Comparison of ENCODE assay signal across 8 cellular contexts in the genomic region with DNA sequence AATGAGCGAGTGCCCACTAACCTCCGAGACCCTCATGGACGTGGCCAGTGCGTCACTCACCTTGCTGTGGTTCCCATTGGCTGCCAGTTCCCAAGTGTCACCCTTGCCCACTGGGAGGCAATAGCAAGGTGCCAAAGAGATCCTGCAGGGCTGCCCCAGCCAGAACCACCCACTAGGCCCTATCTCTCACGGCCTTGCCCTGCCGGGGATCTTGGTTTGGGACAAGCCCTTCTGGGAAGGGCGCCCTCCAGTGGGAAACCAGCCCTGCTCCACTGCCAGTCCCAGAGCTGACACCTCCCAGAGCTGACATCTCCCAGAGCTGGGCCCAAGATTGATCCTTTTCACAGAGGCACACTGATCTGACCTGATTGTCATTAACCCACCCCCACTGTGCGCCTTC. TPM values are rescaled to one million over a fixed set of nuclear protein-coding genes. Genes with fewer than 3 reads are reported as not detected.
DNase-seq lines count a peak whose midpoint lies in the region; ATAC-seq and TF ChIP-seq lines count a peak whose summit lies in the region.

No MANE protein-coding gene starts in this region.

- peaks cover 28 to 78% (median 60%) of the 10 kb centered on the region in 10 experiments for H3K4me1 ChIP-seq in BLaER1 treated with 17β-estradiol and CSF1 and Interleukin-3, amounts not matched to agents 10 nM and 100 nM
- H3K4me1 ChIP-seq in left lung, result peaks cover 11 to 50% of the 10 kb centered on the region in 2 donors

- H4K20me1 ChIP-seq in BLaER1 treated with 17β-estradiol and CSF1 and Interleukin-3, amounts not matched to agents 10 nM and 100 nM, result peaks cover 0 to 13% (median 0%) of the 10 kb centered on the region in 11 experiments; a peak in 5 of 22 replicates

- no peak overlapping the region; a peak in 1 of 22 replicates for H3K9ac ChIP-seq in BLaER1 treated with 17β-estradiol and CSF1 and Interleukin-3, amounts not matched to agents 10 nM and 100 nM

- no peaks in the 10 kb centered on the region for H3K9me3 ChIP-seq in BLaER1 treated with 17β-estradiol and CSF1 and Interleukin-3, amounts not matched to agents 10 nM and 100 nM (replicated peaks in 1 of 11)
- no peaks in the 10 kb centered on the region for H3K9me3 ChIP-seq in left lung

- H3K36me3 ChIP-seq in BLaER1 treated with 17β-estradiol and CSF1 and Interleukin-3, amounts not matched to agents 10 nM and 100 nM, result no peaks in the 10 kb centered on the region
- H3K36me3 ChIP-seq in left lung, result no peaks in the 10 kb centered on the region

- DNase-seq in HUDEP-2 (lab: John Stamatoyannopoulos, UW; ENCODE audit: unreplicated experiment in 76 of 76), result peak in 66 of 76 experiments; percentile 10 to 75 (median 54)
- peak; percentile 40 for DNase-seq in activated naive CD4-positive, alpha-beta T cell treated with anti-CD3 and anti-CD28 coated beads, Interleukin-2, amount 50 U/mL, for 16 hours
- peak in 1 of 2 donors; percentile 58 for DNase-seq in left lung
- no peak for DNase-seq in NCI-H2171 (lab: John Stamatoyannopoulos, UW)
- no peak for DNase-seq in NCI-H345 (lab: John Stamatoyannopoulos, UW)
- no peak for DNase-seq in NCI-H2081 treated with DMSO at 0.1 percent for 48 hours (lab: John Stamatoyannopoulos, UW)

- peak; percentile 5 for ATAC-seq in left lung
- no peak for ATAC-seq in HG03460 (IDR thresholded peaks at IDR 0.05; ENCODE audit: unreplicated experiment)

- H3K27me3 ChIP-seq in BLaER1 treated with 17β-estradiol and CSF1 and Interleukin-3, amounts not matched to agents 10 nM and 100 nM, result no peaks in the 10 kb centered on the region
- no peaks in the 10 kb centered on the region for H3K27me3 ChIP-seq in left lung

- TF ChIP-seq CTCF in left lung (IDR thresholded peaks at IDR 0.05), result peak; percentile 22 to 39

- H3K27ac ChIP-seq in BLaER1 treated with 17β-estradiol and CSF1 and Interleukin-3, amounts not matched to agents 10 nM and 100 nM, result no peak overlapping the region
- no peak overlapping the region for H3K27ac ChIP-seq in left lung

- H3K4me2 ChIP-seq in BLaER1 treated with 17β-estradiol and CSF1 and Interleukin-3, amounts not matched to agents 10 nM and 100 nM, result peak overlapping the region in 7 of 11 experiments; percentile 22 to 70 (median 57); a peak in 7 of 22 replicates

- intact Hi-C loops in left lung (cut with DNase I), result loop anchor here in 1 of 2 donors (5.0 kb wide), 1 partner anchor 191 kb away; no protein-coding TSS in a partner anchor

- no peak overlapping the region for H3K4me3 ChIP-seq in BLaER1 treated with 17β-estradiol and CSF1 and Interleukin-3, amounts not matched to agents 10 nM and 100 nM
- H3K4me3 ChIP-seq in left lung, result no peak overlapping the region

RNA-seq across cellular contexts. Expression of gene SELENON, which starts 2.1 kb away (rescaled TPM):
- total RNA-seq in left lung, result 10 to 100 TPM; 86.2 to 94.7 TPM

RNA-seq across cellular contexts. Expression of gene MTFR1L, which starts 21.8 kb away (rescaled TPM):
- total RNA-seq in left lung, result 10 to 100 TPM; 44.5 to 45.0 TPM

Comparison
In these comparisons a context has a peak if more than half of its experiments do, and no peak if none do; other contexts are left out.
1. DNase-seq: peak in HUDEP-2 (66 of 76) and activated naive CD4-positive, alpha-beta T cell treated with anti-CD3 and anti-CD28 coated beads, Interleukin-2, amount 50 U/mL, for 16 hours (single experiment); none in NCI-H2171 (single experiment), NCI-H345 (single experiment) and NCI-H2081 treated with DMSO at 0.1 percent for 48 hours (single experiment).